29 cellular contexts compared by ENCODE assay signal in genomic region chr18:49572935-49573334, GRCh38. TPM values are rescaled to one million over a fixed set of nuclear protein-coding genes. Genes with fewer than 3 reads are reported as not detected.
DNase-seq lines count a peak whose midpoint lies in the region; ATAC-seq, FAIRE-seq and TF ChIP-seq lines count a peak whose summit lies in the region.
"Had no signal": no experiment of that assay in that cellular context is flagged by ENCODE, and none has a peak within 500 bp of the region (broad histone marks: within the 10 kb centered on the region; RNA-seq: fewer than 3 reads in every experiment).

No MANE protein-coding gene starts in this region.

- intact Hi-C loops in HepG2 (cut with micrococcal nuclease; ENCODE audit: unreplicated experiment) (no loop called here), psoas muscle (cut with DNase I) (no loop called here)

- H3K79me2 ChIP-seq in HepG2 (ENCODE audit: insufficient read depth, low read length): no peaks in the 10 kb centered on the region

- H3K9ac ChIP-seq in HepG2 (ENCODE audit: insufficient read depth, low read depth, low read length): no peak overlapping the region
- H3K9ac ChIP-seq: BLaER1 treated with 17β-estradiol and CSF1 and Interleukin-3, amounts not matched to agents 10 nM and 100 nM; KMS-11 had no signal

- H3K4me1 ChIP-seq in HepG2 (ENCODE audit: insufficient read depth, low read length) (peaks cover 15% of the 10 kb centered on the region; the same call in 1 of the 2 replicates), BE2C (no peaks in the 10 kb centered on the region), psoas muscle (no peaks in the 10 kb centered on the region), gastroesophageal sphincter (no peaks in the 10 kb centered on the region)
- H3K4me1 ChIP-seq: BLaER1 treated with 17β-estradiol and CSF1 and Interleukin-3, amounts not matched to agents 10 nM and 100 nM; breast epithelium had no signal

- no peak for TF ChIP-seq RAD21 in HepG2 (CRISPR knock-in tag; IDR thresholded peaks at IDR 0.05)

- no peak for TF ChIP-seq EP300 in HepG2 (IDR thresholded peaks at IDR 0.05; ENCODE audit: low read depth in 2 of 2, low read length in 2 of 2)
- no peak for TF ChIP-seq EP300 in HepG2 (CRISPR knock-in tag; IDR thresholded peaks at IDR 0.05; ENCODE audit: borderline replicate concordance)
- no peak for TF ChIP-seq EP300 in gastroesophageal sphincter (IDR thresholded peaks at IDR 0.05)

- TF ChIP-seq POLR2A in HepG2 (IDR thresholded peaks at IDR 0.05; ENCODE audit: insufficient read depth in 1 of 2, low read depth in 2 of 2, low read length in 2 of 2) (no peak), gastroesophageal sphincter (IDR thresholded peaks at IDR 0.05) (no peak)

- H3K4me3 ChIP-seq in HepG2 (replicated peaks in 1 of 3; ENCODE audit: insufficient read depth in 1 of 3, low read depth in 2 of 3, low read length in 3 of 3) (no peak overlapping the region), BE2C (ENCODE audit: low read depth, low read length) (no peak overlapping the region), psoas muscle (no peak overlapping the region), gastroesophageal sphincter (no peak overlapping the region)
- H3K4me3 ChIP-seq: BLaER1 treated with 17β-estradiol and CSF1 and Interleukin-3, amounts not matched to agents 10 nM and 100 nM; breast epithelium had no signal

- TF ChIP-seq CTCF in HepG2 (CRISPR knock-in tag; IDR thresholded peaks at IDR 0.05) (0 out of 2 replicates have a peak, but pooled peaks have one; percentile 18), BE2C (IDR thresholded peaks at IDR 0.05; ENCODE audit: low read depth, low read length) (no peak), psoas muscle (IDR thresholded peaks at IDR 0.05) (no peak), gastroesophageal sphincter (IDR thresholded peaks at IDR 0.05) (no peak)

- CTCF ChIA-PET in HepG2 (lab: Yijun Ruan, JAX; ENCODE audit: low intra/inter-chr PET ratio, low total read pairs): no interaction called here

- H3K27me3 ChIP-seq in HepG2 (ENCODE audit: control insufficient read depth in 1 of 2, insufficient read depth in 2 of 2, low read length in 2 of 2) (no peaks in the 10 kb centered on the region), BE2C (no peaks in the 10 kb centered on the region), psoas muscle (ENCODE audit: insufficient read depth in 3 of 3, low read length in 2 of 3) (no peaks in the 10 kb centered on the region), gastroesophageal sphincter (peaks cover 10% of the 10 kb centered on the region)
- H3K27me3 ChIP-seq: BLaER1 treated with 17β-estradiol and CSF1 and Interleukin-3, amounts not matched to agents 10 nM and 100 nM; breast epithelium had no signal

- H3K27ac ChIP-seq in HepG2 (ENCODE audit: extremely low read length, insufficient read depth, low read length) (no peak overlapping the region), psoas muscle (no peak overlapping the region), gastroesophageal sphincter (no peak overlapping the region)
- H3K27ac ChIP-seq: BLaER1 treated with 17β-estradiol and CSF1 and Interleukin-3, amounts not matched to agents 10 nM and 100 nM; breast epithelium; KMS-11 had no signal

- no TSS peak for BruUV-seq in HepG2 (replicated peaks; lab: Mats Ljungman, UMichigan)

- no peak overlapping the region for H3K4me2 ChIP-seq in HepG2 (ENCODE audit: low read depth, low read length)
- H3K4me2 ChIP-seq: BLaER1 treated with 17β-estradiol and CSF1 and Interleukin-3, amounts not matched to agents 10 nM and 100 nM; KMS-11 had no signal

- DNase-seq in HuH-7 (ENCODE audit: low spot score) (peak; percentile 45), ecto neural progenitor cell (ENCODE audit: low spot score) (peak; percentile 86), HepG2 (ENCODE audit: low spot score) (no peak), retina (peak; percentile 62), BE2C (no peak), psoas muscle (no peak)
- DNase-seq: activated CD8-positive, alpha-beta T cell treated with anti-CD3 and anti-CD28 coated beads, Interleukin-2, amount 10 ng/mL, durations not matched to agents 7 days and 5 days; amniotic stem cell; DMS153; left ventricle myocardium superior; MM.1S; naive B cell; NCI-H1105 treated with DMSO at 0.1 percent for 48 hours; NCI-H2029; NCI-H345; NCI-H69; SIG-M5; small intestine; stimulated activated naive CD8-positive, alpha-beta T cell treated with anti-CD3 and anti-CD28 coated beads, Interleukin-15, amount 100 ng/mL, for 72 hours had no signal

- no peaks in the 10 kb centered on the region for H4K20me1 ChIP-seq in HepG2 (ENCODE audit: insufficient read depth, low read length)
- H4K20me1 ChIP-seq: BLaER1 treated with 17β-estradiol and CSF1 and Interleukin-3, amounts not matched to agents 10 nM and 100 nM had no signal

- ATAC-seq in HepG2: peak; percentile 98
- ATAC-seq in psoas muscle: no peak
- ATAC-seq in gastroesophageal sphincter: no peak
- ATAC-seq: activated CD8-positive, alpha-beta T cell treated with anti-CD3 and anti-CD28 coated beads, Interleukin-2, amount 10 ng/mL, durations not matched to agents 7 days and 5 days; activated T-helper 17 cell treated with anti-CD3 and anti-CD28 coated beads, Interleukin-2, amount 50 U/mL, for 72 hours; left ventricle myocardium superior; stimulated activated naive CD8-positive, alpha-beta T cell treated with anti-CD3 and anti-CD28 coated beads, Interleukin-15, amount 100 ng/mL, for 72 hours had no signal

- H3K9me3 ChIP-seq in HepG2 (ENCODE audit: low read length): no peaks in the 10 kb centered on the region
- H3K9me3 ChIP-seq in BE2C: no peaks in the 10 kb centered on the region
- no peaks in the 10 kb centered on the region for H3K9me3 ChIP-seq in psoas muscle
- H3K9me3 ChIP-seq in gastroesophageal sphincter: no peaks in the 10 kb centered on the region
- H3K9me3 ChIP-seq: BLaER1 treated with 17β-estradiol and CSF1 and Interleukin-3, amounts not matched to agents 10 nM and 100 nM; breast epithelium had no signal

- H3K36me3 ChIP-seq in HepG2 (replicated peaks in 1 of 2; ENCODE audit: control insufficient read depth in 1 of 2, insufficient read depth in 2 of 2, low read length in 2 of 2) (no peaks in the 10 kb centered on the region), BE2C (no peaks in the 10 kb centered on the region), psoas muscle (ENCODE audit: insufficient read depth in 1 of 2, low read depth in 1 of 2) (no peaks in the 10 kb centered on the region), gastroesophageal sphincter (no peaks in the 10 kb centered on the region)
- H3K36me3 ChIP-seq: BLaER1 treated with 17β-estradiol and CSF1 and Interleukin-3, amounts not matched to agents 10 nM and 100 nM; breast epithelium had no signal

- in situ Hi-C loops in HepG2 (cut with HindIII; ENCODE audit: extremely low pct_ligation_motif_present, low pct_unique_long_range_greater_than_20kb): no loop called here

- POLR2A ChIA-PET in HepG2 (lab: Yijun Ruan, JAX): no interaction called here

- WGBS in HepG2 (ENCODE audit: low lambda C conversion rate): 80% methylated on average over 5 of the region's 5 CpGs
- 80 to 93% (median 91%) methylated on average over 5 of the region's 5 CpGs for WGBS in psoas muscle, 3 donors
- 85% methylated on average over 5 of the region's 5 CpGs; no CpG with 5 or more reads in 1 of the 2 donors for WGBS in gastroesophageal sphincter (ENCODE audit: low coverage in 1 of 2), 2 donors

- FAIRE-seq in HepG2 (lab: Jason Lieb, UNC): no peak
- FAIRE-seq: GM12892, H54, islet of Langerhans, RCC 7860, small intestine had no signal

- no peak overlapping the region for H2AFZ ChIP-seq in HepG2 (ENCODE audit: low read length)

TF ChIP-seq in HepG2, 621 proteins besides CTCF, POLR2A, EP300 and RAD21 (continues in another document):
- peak; percentile 19; the same call in 1 of the 2 replicates for TF ChIP-seq RFX1 (IDR thresholded peaks at IDR 0.05)

RNA-seq across cellular contexts. Expression of gene LIPG, which starts 11.1 kb away (rescaled TPM):
- 4.9 and 10.8 TPM in 2 replicates for total RNA-seq in HepG2 (2016; rRNA removed; fragmentation: Illumina TruSeq; extraction: Trizol)
- total RNA-seq in HepG2 (2016; cell fraction: cytosol; rRNA removed; fragmentation: Illumina TruSeq; extraction: Trizol; ENCODE audit: low read depth): 0.40 and 0.97 TPM in 2 replicates
- 5.5 and 12.1 TPM in 2 replicates for total RNA-seq in HepG2 (2016; cell fraction: insoluble cytoplasmic fraction; rRNA removed; fragmentation: Illumina TruSeq; extraction: Trizol)
- total RNA-seq in HepG2 (2016; cell fraction: membrane; rRNA removed; fragmentation: Illumina TruSeq; extraction: Trizol): 2.7 and 2.9 TPM in 2 replicates
- 12.8 and 17.5 TPM in 2 replicates for total RNA-seq in HepG2 (2016; cell fraction: nucleus; rRNA removed; fragmentation: Illumina TruSeq; extraction: Trizol)
- 0.96 and 4.6 TPM in 2 replicates for polyA plus RNA-seq in HepG2 (2011; rRNA removed)
- polyA plus RNA-seq in HepG2 (2011; cell fraction: cytosol; rRNA removed): 1.0 and 4.5 TPM in 2 replicates
- polyA plus RNA-seq in HepG2 (2011; cell fraction: nucleus; rRNA removed): 1.4 and 5.0 TPM in 2 replicates
- polyA plus RNA-seq in HepG2 (2012): 3.4 and 3.7 TPM in 2 replicates
- 0.68 and 0.74 TPM in 2 replicates for polyA plus RNA-seq in HepG2 (2016; cell fraction: cytosol; fragmentation: Illumina TruSeq; extraction: Trizol; ENCODE audit: low read depth)
- polyA plus RNA-seq in HepG2 (2016; cell fraction: insoluble cytoplasmic fraction; fragmentation: Illumina TruSeq; extraction: Trizol; ENCODE audit: low read depth): 3.4 and 3.6 TPM in 2 replicates
- 0.89 and 1.1 TPM in 2 replicates for polyA plus RNA-seq in HepG2 (2016; cell fraction: membrane; fragmentation: Illumina TruSeq; extraction: Trizol; ENCODE audit: low read depth)
- 14.7 and 16.1 TPM in 2 replicates for polyA plus RNA-seq in HepG2 (2016; cell fraction: nucleus; fragmentation: Illumina TruSeq; extraction: Trizol; ENCODE audit: insufficient read depth, low read depth)
- 0.16 and 1.9 TPM in 2 replicates for polyA minus RNA-seq in HepG2 (2011; rRNA and poly(A)+ RNA removed; ENCODE audit: low replicate concordance)
- polyA minus RNA-seq in HepG2 (2011; cell fraction: cytosol; rRNA and poly(A)+ RNA removed): 2.0 and 4.5 TPM in 2 replicates
- polyA minus RNA-seq in HepG2 (2011; cell fraction: nucleus; rRNA and poly(A)+ RNA removed): 0.77 and 4.4 TPM in 2 replicates
- polyA plus RNA-seq in BE2C (2012; ENCODE audit: insufficient read depth, insufficient read length, low read depth): not detected
- total RNA-seq in psoas muscle: 10 to 100 TPM in 1 of 4 donors, 1 to 10 TPM in 2, under 1 TPM in 1; 0.95 to 19.1 (median 3.2) TPM
- polyA plus RNA-seq in psoas muscle: 1 to 10 TPM in 2 of 3 donors, under 1 TPM in 1; 0.62 to 6.0 (median 1.2) TPM
- 10 to 100 TPM in 1 of 4 donors, under 1 TPM in 3; 0.12 to 12.4 (median 0.46) TPM for total RNA-seq in gastroesophageal sphincter
- total RNA-seq: activated T-helper 17 cell treated with anti-CD3 and anti-CD28 coated beads, Interleukin-2, amount 50 U/mL, for 72 hours; left ventricle myocardium superior; osteocyte had no signal

Comparison
In these comparisons a context has a peak if more than half of its experiments do, and no peak if none do; other contexts are left out.
1. DNase-seq: peak in HuH-7 (single experiment), ecto neural progenitor cell (single experiment) and retina (single experiment); none in HepG2 (single experiment), BE2C (single experiment) and psoas muscle (0 of 2).